Comparison of ENCODE assay signal across 8 cellular contexts in genomic region chr1:19582318-19582717, GRCh38.
DNase-seq lines count a peak whose midpoint lies in the region; ATAC-seq and TF ChIP-seq lines count a peak whose summit lies in the region.

No MANE protein-coding gene starts in this region.

- DNase-seq in NB4 (ENCODE audit: low read depth) (peak; percentile 74), natural killer cell (peak; percentile 70), testis (peak; percentile 69)
- peak; percentile 78 for DNase-seq in activated CD4-positive, alpha-beta T cell treated with anti-CD3 and anti-CD28 coated beads, Interleukin-2, amount 50 U/mL, for 1 hour
- DNase-seq in effector CD8-positive, alpha-beta T cell (lab: John Stamatoyannopoulos, UW) = peak; percentile 57

- H3K4me3 ChIP-seq in NB4 (ENCODE audit: low read depth, low read length) (no peak overlapping the region), testis (no peak overlapping the region)

- no peaks in the 10 kb centered on the region for H3K4me1 Mint-ChIP-seq in natural killer cell

- H3K9me3 Mint-ChIP-seq in natural killer cell = no peaks in the 10 kb centered on the region

- TF ChIP-seq CTCF in GM12872 (IDR thresholded peaks at IDR 0.05; ENCODE audit: insufficient read depth, low read depth, low read length) (peak; percentile 93), NB4 (IDR thresholded peaks at IDR 0.05; ENCODE audit: low read depth, low read length) (peak; percentile 75), natural killer cell (IDR thresholded peaks at IDR 0.05) (peak; percentile 84), testis (IDR thresholded peaks at IDR 0.05) (peak; percentile 29 to 49 (median 48))

- no peak for TF ChIP-seq POLR2A in NB4 (IDR thresholded peaks at IDR 0.05; ENCODE audit: extremely low read depth, insufficient read length)
- TF ChIP-seq POLR2A in testis (IDR thresholded peaks at IDR 0.05) = no peak

- intact Hi-C loops in natural killer cell (cut with micrococcal nuclease) = loop anchor here (1.0 to 5.0 kb wide), 4 partner anchors 70 to 238 kb away; no protein-coding TSS in a partner anchor
- intact Hi-C loops in testis (cut with DNase I; ENCODE audit: low total_unique reads) = no loop called here

- H3K36me3 ChIP-seq in testis (ENCODE audit: low read depth, missing control alignments) = no peaks in the 10 kb centered on the region

- H3K9me3 ChIP-seq in testis = no peaks in the 10 kb centered on the region

- no peaks in the 10 kb centered on the region for H3K27me3 Mint-ChIP-seq in natural killer cell (ENCODE audit: low read depth in 2 of 2)

- H3K27ac ChIP-seq in testis = no peak overlapping the region

- H3K27ac Mint-ChIP-seq in natural killer cell = no peak overlapping the region

- ATAC-seq in natural killer cell (peak; percentile 77 to 97 (median 95)), HG03135 (IDR thresholded peaks at IDR 0.05; ENCODE audit: unreplicated experiment) (no peak), HG03097 (IDR thresholded peaks at IDR 0.05; ENCODE audit: low FRiP score, unreplicated experiment) (no peak)

- 55 to 58% methylated on average over 4 of the region's 4 CpGs for WGBS in testis, 2 donors

- no peak overlapping the region for H3K4me3 Mint-ChIP-seq in natural killer cell

- H3K36me3 Mint-ChIP-seq in natural killer cell = no peaks in the 10 kb centered on the region

- H3K4me1 ChIP-seq in testis = no peaks in the 10 kb centered on the region

- no peaks in the 10 kb centered on the region for H3K27me3 ChIP-seq in testis

Comparison
In these comparisons a context has a peak if more than half of its experiments do, and no peak if none do; other contexts are left out.
1. ATAC-seq: peak in natural killer cell (3 of 3); none in HG03135 (single experiment) and HG03097 (single experiment).
2. Peak in every context shown above with its lines, with median percentiles within 50 percentile points of each other: CTCF ChIP-seq and DNase-seq.